Comparison of ENCODE assay signal across 16 cellular contexts in genomic region chr1:66240491-66241484, GRCh38.
"Had no signal": no experiment of that assay in that cellular context is flagged by ENCODE, and none has a peak within 500 bp of the region (broad histone marks: within the 10 kb centered on the region; RNA-seq: fewer than 3 reads in every experiment).

No MANE protein-coding gene starts in this region.

- H3K27ac Mint-ChIP-seq: activated naive CD8-positive, alpha-beta T cell treated with anti-CD3 and anti-CD28 coated beads, Interleukin-2, amount 10 ng/mL, durations not matched to agents 7 days and 5 days; endodermal cell; naive thymus-derived CD4-positive, alpha-beta T cell had no signal

- H3K4me3 Mint-ChIP-seq: activated naive CD8-positive, alpha-beta T cell treated with anti-CD3 and anti-CD28 coated beads, Interleukin-2, amount 10 ng/mL, durations not matched to agents 7 days and 5 days; endodermal cell; naive thymus-derived CD4-positive, alpha-beta T cell had no signal

- DNase-seq: activated CD4-positive, alpha-beta T cell treated with anti-CD3 and anti-CD28 coated beads, Interleukin-2, amount 50 U/mL, for 48 hours; activated CD4-positive, CD25-positive, alpha-beta regulatory T cell treated with anti-CD3 and anti-CD28 coated beads, Interleukin-2, amount 50 U/mL, for 72 hours; activated naive CD8-positive, alpha-beta T cell treated with anti-CD3 and anti-CD28 coated beads, Interleukin-2, amount 10 ng/mL, durations not matched to agents 7 days and 5 days; activated T-cell treated with anti-CD3 and anti-CD28 coated beads, Interleukin-2, amount 50 U/mL, for 48 hours; central memory CD4-positive, alpha-beta T cell; dermis blood vessel endothelial cell; hypothalamus; lower lobe of right lung; midbrain; naive thymus-derived CD4-positive, alpha-beta T cell; retina; small intestine; transverse colon had no signal

- ATAC-seq: lower lobe of right lung; naive thymus-derived CD4-positive, alpha-beta T cell had no signal

- H3K27ac ChIP-seq: ascending aorta, lower lobe of right lung, parathyroid adenoma, transverse colon had no signal

- H3K4me3 ChIP-seq: ascending aorta, lower lobe of right lung, transverse colon had no signal

- H3K4me1 ChIP-seq: ascending aorta, lower lobe of right lung, parathyroid adenoma, transverse colon had no signal

- H3K36me3 ChIP-seq: ascending aorta, lower lobe of right lung, transverse colon had no signal

- H3K36me3 Mint-ChIP-seq: activated naive CD8-positive, alpha-beta T cell treated with anti-CD3 and anti-CD28 coated beads, Interleukin-2, amount 10 ng/mL, durations not matched to agents 7 days and 5 days had no signal

- H2AFZ ChIP-seq: parathyroid adenoma had no signal

- H3K9me3 Mint-ChIP-seq: activated naive CD8-positive, alpha-beta T cell treated with anti-CD3 and anti-CD28 coated beads, Interleukin-2, amount 10 ng/mL, durations not matched to agents 7 days and 5 days; endodermal cell had no signal

- H3K9me3 ChIP-seq: ascending aorta, lower lobe of right lung, transverse colon had no signal

- H3K79me2 ChIP-seq: parathyroid adenoma had no signal

- H3K27me3 ChIP-seq: ascending aorta, transverse colon had no signal

- H3K4me1 Mint-ChIP-seq: endodermal cell had no signal

- H3K9ac ChIP-seq: parathyroid adenoma had no signal
